22 cellular contexts compared by ENCODE assay signal in genomic region chr2:179255129-179255528, GRCh38. TPM values are rescaled to one million over a fixed set of nuclear protein-coding genes. Genes with fewer than 3 reads are reported as not detected.
DNase-seq lines count a peak whose midpoint lies in the region; ATAC-seq, FAIRE-seq and TF ChIP-seq lines count a peak whose summit lies in the region.
"Had no signal": no experiment of that assay in that cellular context is flagged by ENCODE, and none has a peak within 500 bp of the region (broad histone marks: within the 10 kb centered on the region; RNA-seq: fewer than 3 reads in every experiment).

No MANE protein-coding gene starts in this region.

- DNase-seq in GM12891 (ENCODE audit: insufficient read length, low spot score) (no peak), GM19239 (ENCODE audit: insufficient read length, low spot score) (no peak), ascending aorta (ENCODE audit: low spot score in 2 of 2) (no peak), LoVo (ENCODE audit: low spot score) (no peak)
- no peak for DNase-seq in activated naive CD4-positive, alpha-beta T cell treated with anti-CD3 and anti-CD28 coated beads, Interleukin-2, amount 50 U/mL, for 72 hours (ENCODE audit: low spot score in 2 of 2)
- DNase-seq: activated CD8-positive, alpha-beta T cell treated with anti-CD3 and anti-CD28 coated beads for 36 hours; activated T-cell treated with anti-CD3 and anti-CD28 coated beads, Interleukin-2, amount 50 U/mL, for 24 hours; CD4-positive, alpha-beta memory T cell; DMS79; effector memory CD8-positive, alpha-beta T cell; naive thymus-derived CD8-positive, alpha-beta T cell; NCI-H1930; NCI-H446 treated with DMSO at 0.1 percent for 48 hours; uterus; WERI-Rb-1 had no signal

- H3K4me3 Mint-ChIP-seq in IgD-negative memory B cell: peak overlapping the region in 2 of 4 donors; percentile 53 to 61
- H3K4me3 Mint-ChIP-seq: activated CD8-positive, alpha-beta T cell treated with anti-CD3 and anti-CD28 coated beads for 36 hours; activated naive CD4-positive, alpha-beta T cell treated with anti-CD3 and anti-CD28 coated beads, Interleukin-2, amount 50 U/mL, for 24 hours; activated T-cell treated with anti-CD3 and anti-CD28 coated beads, Interleukin-2, amount 50 U/mL, for 24 hours; CD4-positive, alpha-beta memory T cell; effector memory CD8-positive, alpha-beta T cell had no signal

- H3K4me1 ChIP-seq in ascending aorta: peaks cover 0 to 8% of the 10 kb centered on the region in 2 donors
- H3K4me1 ChIP-seq: parathyroid adenoma had no signal

- no peaks in the 10 kb centered on the region for H3K27me3 ChIP-seq in ascending aorta
- H3K27me3 ChIP-seq: uterus had no signal

- ATAC-seq in HG02885 (IDR thresholded peaks at IDR 0.05; ENCODE audit: poor library complexity, unreplicated experiment) (peak; percentile 38), HG03521 (IDR thresholded peaks at IDR 0.05; ENCODE audit: unreplicated experiment) (no peak)
- no peak for ATAC-seq in activated naive CD4-positive, alpha-beta T cell treated with anti-CD3 and anti-CD28 coated beads, Interleukin-2, amount 50 U/mL, for 72 hours
- ATAC-seq: activated CD8-positive, alpha-beta T cell treated with anti-CD3 and anti-CD28 coated beads for 36 hours; effector memory CD8-positive, alpha-beta T cell; naive thymus-derived CD8-positive, alpha-beta T cell had no signal

- H3K36me3 ChIP-seq in ascending aorta: no peaks in the 10 kb centered on the region
- H3K36me3 ChIP-seq: uterus, WERI-Rb-1 had no signal

- H3K4me3 ChIP-seq in ascending aorta: no peak overlapping the region
- H3K4me3 ChIP-seq: uterus had no signal

- peaks cover 0 to 10% (median 0%) of the 10 kb centered on the region in 3 donors for H3K9me3 Mint-ChIP-seq in IgD-negative memory B cell
- peaks cover 0 to 9% of the 10 kb centered on the region in 2 donors for H3K9me3 Mint-ChIP-seq in activated naive CD4-positive, alpha-beta T cell treated with anti-CD3 and anti-CD28 coated beads, Interleukin-2, amount 50 U/mL, for 72 hours
- H3K9me3 Mint-ChIP-seq: activated T-cell treated with anti-CD3 and anti-CD28 coated beads, Interleukin-2, amount 50 U/mL, for 24 hours; effector memory CD8-positive, alpha-beta T cell had no signal

- FAIRE-seq in GM12891 (lab: Jason Lieb, UNC) (peak; percentile 72), GM19239 (lab: Jason Lieb, UNC) (peak; percentile 92)
- FAIRE-seq: H1 had no signal

- H3K4me1 Mint-ChIP-seq in IgD-negative memory B cell: peaks cover 41 to 63% (median 57%) of the 10 kb centered on the region in 3 donors

- TF ChIP-seq CTCF in ascending aorta (IDR thresholded peaks at IDR 0.05): no peak

- no peaks in the 10 kb centered on the region for H3K9me3 ChIP-seq in ascending aorta
- H3K9me3 ChIP-seq: uterus had no signal

- no peaks in the 10 kb centered on the region for H3K27me3 Mint-ChIP-seq in IgD-negative memory B cell
- H3K27me3 Mint-ChIP-seq: activated CD8-positive, alpha-beta T cell treated with anti-CD3 and anti-CD28 coated beads for 36 hours; activated T-cell treated with anti-CD3 and anti-CD28 coated beads, Interleukin-2, amount 50 U/mL, for 24 hours; CD4-positive, alpha-beta memory T cell; effector memory CD8-positive, alpha-beta T cell had no signal

- no peak for TF ChIP-seq POLR2A in GM12891 (IDR thresholded peaks at IDR 0.05; ENCODE audit: low read depth, low read length)

- peaks cover under 1% of the 10 kb centered on the region for H3K36me3 Mint-ChIP-seq in IgD-negative memory B cell
- peaks cover 0 to 12% of the 10 kb centered on the region in 2 donors for H3K36me3 Mint-ChIP-seq in activated naive CD4-positive, alpha-beta T cell treated with anti-CD3 and anti-CD28 coated beads, Interleukin-2, amount 50 U/mL, for 72 hours
- H3K36me3 Mint-ChIP-seq: activated naive CD4-positive, alpha-beta T cell treated with anti-CD3 and anti-CD28 coated beads, Interleukin-2, amount 50 U/mL, for 24 hours; CD4-positive, alpha-beta memory T cell; naive thymus-derived CD8-positive, alpha-beta T cell had no signal

- H3K27ac Mint-ChIP-seq in IgD-negative memory B cell: peak overlapping the region in 2 of 3 donors; percentile 17 to 18
- H3K27ac Mint-ChIP-seq in activated naive CD4-positive, alpha-beta T cell treated with anti-CD3 and anti-CD28 coated beads, Interleukin-2, amount 50 U/mL, for 72 hours: peak overlapping the region in 1 of 2 donors; percentile 9
- H3K27ac Mint-ChIP-seq: activated CD8-positive, alpha-beta T cell treated with anti-CD3 and anti-CD28 coated beads for 36 hours; activated T-cell treated with anti-CD3 and anti-CD28 coated beads, Interleukin-2, amount 50 U/mL, for 24 hours; effector memory CD8-positive, alpha-beta T cell had no signal

- no peak overlapping the region for H3K27ac ChIP-seq in ascending aorta
- H3K27ac ChIP-seq: parathyroid adenoma, RWPE1, uterus, WERI-Rb-1 had no signal

- intact Hi-C loops in ascending aorta (cut with DNase I): no loop called here

TF ChIP-seq in GM12891, 5 proteins besides CTCF, POLR2A, EP300 and RAD21:
- TF ChIP-seq TAF1 (IDR thresholded peaks at IDR 0.05; ENCODE audit: low read depth, low read length) (no peak), PAX5 (IDR thresholded peaks at IDR 0.05; ENCODE audit: insufficient read depth, low read length, severe bottlenecking) (no peak), POLR2AphosphoS5 (IDR thresholded peaks at IDR 0.05; ENCODE audit: low read depth, low read length) (no peak), POU2F2 (IDR thresholded peaks at IDR 0.05; ENCODE audit: low read depth, low read length) (no peak), SPI1 (IDR thresholded peaks at IDR 0.05; ENCODE audit: low read depth, low read length) (no peak)
TF ChIP-seq in GM12891: peak in this region for 0.

RNA-seq across cellular contexts. Expression of gene SESTD1, which starts 9.5 kb away (rescaled TPM):
- 3.9 TPM for polyA plus RNA-seq in GM12891 (2012; ENCODE audit: low read depth, missing spikeins)
- 23.6 TPM for polyA plus RNA-seq in IgD-negative memory B cell
- total RNA-seq in activated naive CD4-positive, alpha-beta T cell treated with anti-CD3 and anti-CD28 coated beads, Interleukin-2, amount 50 U/mL, for 72 hours: 10 to 100 TPM; 15.4 to 16.0 TPM
- total RNA-seq in ascending aorta: 15.4 TPM
